Comparison of ENCODE assay signal across 11 cellular contexts in genomic region chr4:8538703-8539567, GRCh38. TPM values are rescaled to one million over a fixed set of nuclear protein-coding genes. Genes with fewer than 3 reads are reported as not detected.
DNase-seq lines count a peak whose midpoint lies in the region; ATAC-seq and TF ChIP-seq lines count a peak whose summit lies in the region.
"Had no signal": no experiment of that assay in that cellular context is flagged by ENCODE, and none has a peak within 500 bp of the region (broad histone marks: within the 10 kb centered on the region; RNA-seq: fewer than 3 reads in every experiment).

No MANE protein-coding gene starts in this region.

- no peak for ATAC-seq in sciatic nerve
- no peak for ATAC-seq in WTC11

- DNase-seq in GM03348 (ENCODE audit: low spot score) (peak; percentile 56), RPMI7951 (ENCODE audit: low read depth) (peak; percentile 90), fibroblast of gingiva (ENCODE audit: low read depth) (peak; percentile 13), sciatic nerve (ENCODE audit: low spot score) (peak; percentile 47), WTC11 (ENCODE audit: low spot score) (no peak), DMS153 treated with DMSO at 0.1 percent for 48 hours (lab: John Stamatoyannopoulos, UW; ENCODE audit: unreplicated experiment) (no peak)
- no peak for DNase-seq in activated naive CD4-positive, alpha-beta T cell treated with anti-CD3 and anti-CD28 coated beads, Interleukin-2, amount 50 U/mL, for 16 hours
- no peak for DNase-seq in activated T-helper 1 cell treated with anti-CD3 and anti-CD28 coated beads, Interleukin-12 subunit alpha, Interleukin-12 subunit beta, Interleukin-2, Interleukin-4 antibody, amounts not matched to agents 30 ng/mL and 10 ng/mL and 1 ng/mL, durations not matched to agents 14 hours and 24 hours and 36 hours (ENCODE audit: low spot score)
- DNase-seq: NCI-H187 treated with DMSO at 0.1 percent for 48 hours, OCI-M1, WERI-Rb-1 had no signal

- peaks cover 15% of the 10 kb centered on the region for H3K4me1 Mint-ChIP-seq in activated T-helper 1 cell treated with anti-CD3 and anti-CD28 coated beads, Interleukin-12 subunit alpha, Interleukin-12 subunit beta, Interleukin-2, Interleukin-4 antibody, amounts not matched to agents 30 ng/mL and 10 ng/mL and 1 ng/mL, durations not matched to agents 14 hours and 24 hours and 36 hours (ENCODE audit: low read depth)
- peaks cover 19% of the 10 kb centered on the region for H3K4me1 Mint-ChIP-seq in WTC11

- CTCF ChIA-PET in WTC11 (lab: Charles Lee): no interaction called here

- H3K9me3 Mint-ChIP-seq in activated T-helper 1 cell treated with anti-CD3 and anti-CD28 coated beads, Interleukin-12 subunit alpha, Interleukin-12 subunit beta, Interleukin-2, Interleukin-4 antibody, amounts not matched to agents 30 ng/mL and 10 ng/mL and 1 ng/mL, durations not matched to agents 14 hours and 24 hours and 36 hours: peaks cover 16% of the 10 kb centered on the region
- H3K9me3 Mint-ChIP-seq in WTC11: peaks cover 14% of the 10 kb centered on the region

- no peaks in the 10 kb centered on the region for H3K27me3 Mint-ChIP-seq in activated T-helper 1 cell treated with anti-CD3 and anti-CD28 coated beads, Interleukin-12 subunit alpha, Interleukin-12 subunit beta, Interleukin-2, Interleukin-4 antibody, amounts not matched to agents 30 ng/mL and 10 ng/mL and 1 ng/mL, durations not matched to agents 14 hours and 24 hours and 36 hours (ENCODE audit: insufficient read depth)
- H3K27me3 Mint-ChIP-seq in WTC11 (ENCODE audit: low read depth): no peaks in the 10 kb centered on the region; the same call in 1 of the 2 replicates

- intact Hi-C loops in sciatic nerve (cut with DNase I): no loop called here
- intact Hi-C loops in activated T-helper 1 cell treated with anti-CD3 and anti-CD28 coated beads, Interleukin-12 subunit alpha, Interleukin-12 subunit beta, Interleukin-2, Interleukin-4 antibody, amounts not matched to agents 30 ng/mL and 10 ng/mL and 1 ng/mL, durations not matched to agents 14 hours and 24 hours and 36 hours (cut with micrococcal nuclease): no loop called here

- H3K27ac Mint-ChIP-seq in activated T-helper 1 cell treated with anti-CD3 and anti-CD28 coated beads, Interleukin-12 subunit alpha, Interleukin-12 subunit beta, Interleukin-2, Interleukin-4 antibody, amounts not matched to agents 30 ng/mL and 10 ng/mL and 1 ng/mL, durations not matched to agents 14 hours and 24 hours and 36 hours: no peak overlapping the region
- H3K27ac Mint-ChIP-seq in WTC11: no peak overlapping the region

- POLR2A ChIA-PET in WTC11 (lab: Charles Lee): no interaction called here

- H3K4me3 Mint-ChIP-seq in activated T-helper 1 cell treated with anti-CD3 and anti-CD28 coated beads, Interleukin-12 subunit alpha, Interleukin-12 subunit beta, Interleukin-2, Interleukin-4 antibody, amounts not matched to agents 30 ng/mL and 10 ng/mL and 1 ng/mL, durations not matched to agents 14 hours and 24 hours and 36 hours: no peak overlapping the region
- no peak overlapping the region for H3K4me3 Mint-ChIP-seq in WTC11

- H3K36me3 Mint-ChIP-seq in activated T-helper 1 cell treated with anti-CD3 and anti-CD28 coated beads, Interleukin-12 subunit alpha, Interleukin-12 subunit beta, Interleukin-2, Interleukin-4 antibody, amounts not matched to agents 30 ng/mL and 10 ng/mL and 1 ng/mL, durations not matched to agents 14 hours and 24 hours and 36 hours (ENCODE audit: low read depth): no peaks in the 10 kb centered on the region
- H3K36me3 Mint-ChIP-seq in WTC11: peaks cover 11% of the 10 kb centered on the region

- no peak for TF ChIP-seq CTCF in WTC11 (IDR thresholded peaks at IDR 0.05)

TF ChIP-seq in WTC11, 78 proteins besides CTCF, POLR2A, EP300 and RAD21:
- TF ChIP-seq TEAD4 (CRISPR knock-in tag; IDR thresholded peaks at IDR 0.05) (no peak), GRHL2 (CRISPR knock-in tag; IDR thresholded peaks at IDR 0.05; ENCODE audit: insufficient replicate concordance, severe bottlenecking) (no peak), ZNF317 (CRISPR knock-in tag; IDR thresholded peaks at IDR 0.05; ENCODE audit: borderline replicate concordance, low read depth) (no peak)

RNA-seq across cellular contexts. Expression of gene GPR78, which starts 41.3 kb away (rescaled TPM):
- 0.10 TPM in 1 of 2 replicates, not detected in the other for total RNA-seq in RPMI7951 (2014; rRNA removed; shearing (Covaris generic))
- 0.58 TPM for total RNA-seq in sciatic nerve
- total RNA-seq in activated T-helper 1 cell treated with anti-CD3 and anti-CD28 coated beads, Interleukin-12 subunit alpha, Interleukin-12 subunit beta, Interleukin-2, Interleukin-4 antibody, amounts not matched to agents 30 ng/mL and 10 ng/mL and 1 ng/mL, durations not matched to agents 14 hours and 24 hours and 36 hours: not detected in 2 replicates
- 2.3 to 5.7 TPM (median 2.7 TPM) in 3 replicates for total RNA-seq in WTC11 (2021)

RNA-seq across cellular contexts. Expression of gene CPZ, which starts 53.6 kb away (rescaled TPM):
- 4.0 and 7.1 TPM in 2 replicates for total RNA-seq in RPMI7951 (2014; rRNA removed; shearing (Covaris generic))
- total RNA-seq in sciatic nerve: 7.0 TPM
- not detected in 2 replicates for total RNA-seq in activated T-helper 1 cell treated with anti-CD3 and anti-CD28 coated beads, Interleukin-12 subunit alpha, Interleukin-12 subunit beta, Interleukin-2, Interleukin-4 antibody, amounts not matched to agents 30 ng/mL and 10 ng/mL and 1 ng/mL, durations not matched to agents 14 hours and 24 hours and 36 hours
- 22.7 to 26.9 TPM (median 22.8 TPM) in 3 replicates for total RNA-seq in WTC11 (2021)

Comparison
In these comparisons a context has a peak if more than half of its experiments do, and no peak if none do; other contexts are left out.
1. DNase-seq: peak in GM03348 (single experiment), RPMI7951 (single experiment), fibroblast of gingiva (single experiment) and sciatic nerve (single experiment); none in activated naive CD4-positive, alpha-beta T cell treated with anti-CD3 and anti-CD28 coated beads, Interleukin-2, amount 50 U/mL, for 16 hours (single experiment), activated T-helper 1 cell treated with anti-CD3 and anti-CD28 coated beads, Interleukin-12 subunit alpha, Interleukin-12 subunit beta, Interleukin-2, Interleukin-4 antibody, amounts not matched to agents 30 ng/mL and 10 ng/mL and 1 ng/mL, durations not matched to agents 14 hours and 24 hours and 36 hours (single experiment), WTC11 (single experiment) and DMS153 treated with DMSO at 0.1 percent for 48 hours (single experiment).